Comparison of ENCODE assay signal across 31 cellular contexts in the genomic region with DNA sequence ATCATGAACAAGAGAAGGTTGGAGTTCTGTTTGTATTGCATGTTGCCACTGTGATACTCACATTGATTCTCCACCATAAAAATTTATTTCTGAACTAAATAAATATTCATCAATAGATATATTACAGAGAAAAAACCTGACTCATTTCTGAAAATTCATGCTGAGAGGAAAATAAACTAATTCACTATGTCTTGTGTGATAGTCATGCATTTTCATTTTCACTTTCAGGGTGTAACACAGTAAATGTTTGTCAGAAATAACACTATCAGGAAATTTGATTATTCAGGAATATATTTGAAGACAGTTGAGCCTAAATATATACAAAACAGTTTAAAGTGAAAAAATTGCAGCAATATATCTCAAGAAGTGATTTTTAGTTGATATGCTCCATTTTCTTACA.
DNase-seq lines count a peak whose midpoint lies in the region; ATAC-seq and TF ChIP-seq lines count a peak whose summit lies in the region.
"Had no signal": no experiment of that assay in that cellular context is flagged by ENCODE, and none has a peak within 500 bp of the region (broad histone marks: within the 10 kb centered on the region; RNA-seq: fewer than 3 reads in every experiment).

No MANE protein-coding gene starts in this region.

- no peak overlapping the region; the same call in 1 of the 2 replicates for H3K9ac ChIP-seq in OCI-LY3 (ENCODE audit: low read length)

- intact Hi-C loops in thyroid gland (cut with DNase I) (no loop called here), spleen (cut with DNase I; ENCODE audit: low total_unique reads) (no loop called here)

- no peak for TF ChIP-seq CTCF in OCI-LY3 (IDR thresholded peaks at IDR 0.05; ENCODE audit: low read depth, low read length)
- TF ChIP-seq CTCF in thyroid gland (IDR thresholded peaks at IDR 0.05) = no peak
- no peak for TF ChIP-seq CTCF in spleen (IDR thresholded peaks at IDR 0.05 in 8 of 11, conservative IDR thresholded peaks at IDR 0.05 in 3 of 11)

- H3K36me3 ChIP-seq in OCI-LY3 (replicated peaks; ENCODE audit: low read depth, low read length) (no peaks in the 10 kb centered on the region), thyroid gland (no peaks in the 10 kb centered on the region), spleen (no peaks in the 10 kb centered on the region)
- H3K36me3 ChIP-seq: cardiac muscle cell, esophagus muscularis mucosa had no signal

- H3K27ac ChIP-seq in OCI-LY3 (ENCODE audit: low read length) = no peak overlapping the region
- no peak overlapping the region for H3K27ac ChIP-seq in thyroid gland
- no peak overlapping the region for H3K27ac ChIP-seq in spleen
- H3K27ac ChIP-seq: A549, cardiac muscle cell, esophagus muscularis mucosa, psoas muscle had no signal

- no peaks in the 10 kb centered on the region for H3K79me2 ChIP-seq in OCI-LY3 (ENCODE audit: low read length)

- H2AFZ ChIP-seq in OCI-LY3 (ENCODE audit: low read depth, low read length) = peak overlapping the region; percentile 84

- peaks cover 9% of the 10 kb centered on the region for H3K4me1 ChIP-seq in OCI-LY3 (ENCODE audit: low read length)
- H3K4me1 ChIP-seq in thyroid gland = no peaks in the 10 kb centered on the region
- no peaks in the 10 kb centered on the region for H3K4me1 ChIP-seq in spleen
- H3K4me1 ChIP-seq: A549, esophagus muscularis mucosa, psoas muscle had no signal

- H3K27me3 ChIP-seq in OCI-LY3 (ENCODE audit: low read depth, low read length) (no peaks in the 10 kb centered on the region), thyroid gland (no peaks in the 10 kb centered on the region), spleen (replicated peaks in 1 of 7) (no peaks in the 10 kb centered on the region)
- H3K27me3 ChIP-seq: cardiac muscle cell, esophagus muscularis mucosa had no signal

- peak overlapping the region; percentile 28 for H3K4me3 ChIP-seq in OCI-LY3 (ENCODE audit: low read length)
- H3K4me3 ChIP-seq in thyroid gland (replicated peaks in 1 of 3) = no peak overlapping the region
- no peak overlapping the region for H3K4me3 ChIP-seq in spleen
- H3K4me3 ChIP-seq: A549, cardiac muscle cell, esophagus muscularis mucosa, psoas muscle had no signal

- ATAC-seq in GM18511 (IDR thresholded peaks at IDR 0.05; ENCODE audit: unreplicated experiment) (peak; percentile 85), GM21360 (IDR thresholded peaks at IDR 0.05; ENCODE audit: unreplicated experiment) (peak; percentile 63), HG03378 (IDR thresholded peaks at IDR 0.05; ENCODE audit: unreplicated experiment) (peak; percentile 74)
- ATAC-seq: A549; naive thymus-derived CD4-positive, alpha-beta T cell; PC-3; psoas muscle; WTC11 had no signal

- TF ChIP-seq POLR2A in thyroid gland (IDR thresholded peaks at IDR 0.05) (no peak), spleen (IDR thresholded peaks at IDR 0.05) (no peak)

- DNase-seq in NCI-H2081 (lab: John Stamatoyannopoulos, UW) (no peak), thyroid gland (no peak), spleen (no peak), inferior parietal cortex (ENCODE audit: extremely low spot score) (no peak)
- DNase-seq: activated CD4-positive, alpha-beta T cell treated with anti-CD3 and anti-CD28 coated beads, Interleukin-2, amount 50 U/mL, for 1 hour; aorta; CD8-positive, alpha-beta memory T cell; cortex of kidney; foreskin melanocyte; HCEC 1CT; Kasumi-1; naive thymus-derived CD4-positive, alpha-beta T cell; NCI-H1092; NCI-H187; NCI-H345; NCI-H748 treated with DMSO at 0.1 percent for 48 hours; nucleus accumbens; PC-3; psoas muscle; Right ventricle myocardium superior; stimulated activated CD8-positive, alpha-beta memory T cell treated with anti-CD3 and anti-CD28 coated beads, Interleukin-4, amount 100 ng/mL, for 48 hours; T-helper 9 cell; trophoblast cell had no signal

- no peaks in the 10 kb centered on the region for H4K20me1 ChIP-seq in OCI-LY3 (ENCODE audit: insufficient read depth, low read length)

- no peaks in the 10 kb centered on the region for H3K9me3 ChIP-seq in OCI-LY3 (ENCODE audit: insufficient read depth, low read length)
- no peaks in the 10 kb centered on the region for H3K9me3 ChIP-seq in thyroid gland
- H3K9me3 ChIP-seq in spleen = no peaks in the 10 kb centered on the region
- H3K9me3 ChIP-seq: A549, esophagus muscularis mucosa, psoas muscle had no signal

- H3K4me2 ChIP-seq in OCI-LY3 (ENCODE audit: low read length) = peak overlapping the region; percentile 45
- H3K4me2 ChIP-seq: A549 had no signal
